ENCODE assay signal across 9 cellular contexts in genomic region chr17:62703269-62703775, GRCh38.
DNase-seq lines count a peak whose midpoint lies in the region; ATAC-seq, FAIRE-seq and TF ChIP-seq lines count a peak whose summit lies in the region.
"Had no signal": no experiment of that assay in that cellular context is flagged by ENCODE, and none has a peak within 500 bp of the region (broad histone marks: within the 10 kb centered on the region; RNA-seq: fewer than 3 reads in every experiment).

No MANE protein-coding gene starts in this region.

- H4K8ac ChIP-seq in H1 (ENCODE audit: extremely low read depth, insufficient read depth, low read length): peak overlapping the region; percentile 73; the same call in 1 of the 2 replicates

- peak overlapping the region; percentile 80; the same call in 1 of the 2 replicates for H2BK20ac ChIP-seq in H1 (ENCODE audit: low read length)

- H3K79me1 ChIP-seq in H1 (ENCODE audit: low read depth, low read length): no peaks in the 10 kb centered on the region

- no peaks in the 10 kb centered on the region; the same call in 1 of the 2 replicates for H3K9me3 ChIP-seq in OCI-LY3 (ENCODE audit: insufficient read depth, low read length)
- H3K9me3 ChIP-seq in H1 (ENCODE audit: insufficient read depth in 2 of 2, low read depth in 1 of 2, low read length in 1 of 2): peaks cover under 1 to 3% of the 10 kb centered on the region in 2 experiments; a peak in 1 of 4 replicates

- peak overlapping the region; percentile 22 for H3K4me3 Mint-ChIP-seq in activated naive CD4-positive, alpha-beta T cell treated with anti-CD3 and anti-CD28 coated beads, Interleukin-2, amount 10 ng/mL, durations not matched to agents 7 days and 5 days

- DNase-seq in activated naive CD4-positive, alpha-beta T cell treated with anti-CD3 and anti-CD28 coated beads, Interleukin-2, amount 10 ng/mL, durations not matched to agents 7 days and 5 days: no peak
- DNase-seq in activated naive CD4-positive, alpha-beta T cell treated with Interleukin-2 at 50 U/mL for 16 hours: no peak
- DNase-seq in H1 (ENCODE audit: low read depth in 1 of 2, low spot score in 2 of 2) (no peak), omental fat pad (ENCODE audit: low spot score) (no peak), NCI-H1694 treated with DMSO at 0.1 percent for 48 hours (lab: John Stamatoyannopoulos, UW) (no peak), DMS153 treated with DMSO at 0.1 percent for 48 hours (lab: John Stamatoyannopoulos, UW; ENCODE audit: unreplicated experiment) (no peak), amygdala (lab: John Stamatoyannopoulos, UW) (no peak)

- H3K4ac ChIP-seq in H1 (replicated peaks; ENCODE audit: insufficient read length, low read depth, low read length): peak overlapping the region; percentile 46

- H3K36me3 Mint-ChIP-seq in activated naive CD4-positive, alpha-beta T cell treated with anti-CD3 and anti-CD28 coated beads, Interleukin-2, amount 10 ng/mL, durations not matched to agents 7 days and 5 days: no peaks in the 10 kb centered on the region

- H3K23me2 ChIP-seq in H1 (ENCODE audit: low read depth, low read length): peaks cover 19% of the 10 kb centered on the region; the same call in 1 of the 2 replicates

- no peak overlapping the region for H2AK5ac ChIP-seq in H1 (ENCODE audit: low read depth, low read length)

- no peak overlapping the region for H3K14ac ChIP-seq in H1 (ENCODE audit: insufficient read length)

- H3K23ac ChIP-seq in H1 (ENCODE audit: insufficient read length): no peak overlapping the region

- no peaks in the 10 kb centered on the region for H3K79me2 ChIP-seq in OCI-LY3 (ENCODE audit: low read length)
- no peaks in the 10 kb centered on the region for H3K79me2 ChIP-seq in H1 (ENCODE audit: control insufficient read depth in 1 of 2, insufficient read depth in 2 of 2, low read length in 2 of 2)

- 56% methylated on average over 16 of the region's 16 CpGs; no CpG with 5 or more reads in 1 of the 2 experiments for WGBS in H1 (ENCODE audit: extremely low coverage in 1 of 2, insufficient coverage in 1 of 2, insufficient read length in 1 of 2, insufficient replicate concordance in 2 of 2, low coverage in 1 of 2, low lambda C conversion rate in 2 of 2, missing lambda C conversion rate in 1 of 2), 2 experiments

- FAIRE-seq in H1 (lab: Jason Lieb, UNC): no peak
- FAIRE-seq: endometrium had no signal

- peak overlapping the region; percentile 75; the same call in 1 of the 2 replicates for H2BK12ac ChIP-seq in H1 (ENCODE audit: low read depth, low read length)

- H3K18ac ChIP-seq in H1 (ENCODE audit: extremely low read depth, low read length): peak overlapping the region; percentile 48; the same call in 1 of the 2 replicates

- H4K5ac ChIP-seq in H1 (ENCODE audit: insufficient read length, low read depth, low read length): no peak overlapping the region

- H3K56ac ChIP-seq in H1 (replicated peaks; ENCODE audit: insufficient read length, low read depth, low read length): no peak overlapping the region

- CTCF ChIA-PET in activated naive CD4-positive, alpha-beta T cell treated with anti-CD3 and anti-CD28 coated beads, Interleukin-2, amount 10 ng/mL, durations not matched to agents 7 days and 5 days (lab: Charles Lee): interaction anchor here (0.7 kb wide), 1 partner anchor 265 kb away, joined by 3 read pairs; no protein-coding TSS in a partner anchor
- CTCF ChIA-PET in H1 (lab: Charles Lee; ENCODE audit: partially characterized antibody): interaction anchor here (0.9 to 2.2 kb wide), 11 partner anchors 10 to 284 kb away, joined by 3 to 17 read pairs (median 4); partner anchors contain the start of gene TANC2

- H3K4me1 Mint-ChIP-seq in activated naive CD4-positive, alpha-beta T cell treated with anti-CD3 and anti-CD28 coated beads, Interleukin-2, amount 10 ng/mL, durations not matched to agents 7 days and 5 days: peaks cover 6% of the 10 kb centered on the region

- H4K20me1 ChIP-seq in OCI-LY3 (ENCODE audit: insufficient read depth, low read length) (no peaks in the 10 kb centered on the region), H1 (replicated peaks in 1 of 2; ENCODE audit: control insufficient read depth in 1 of 2, insufficient read depth in 2 of 2, low read length in 2 of 2) (no peaks in the 10 kb centered on the region)

- H3K27ac Mint-ChIP-seq in activated naive CD4-positive, alpha-beta T cell treated with anti-CD3 and anti-CD28 coated beads, Interleukin-2, amount 10 ng/mL, durations not matched to agents 7 days and 5 days: no peak overlapping the region

- TF ChIP-seq EP300 in H1 (IDR thresholded peaks at IDR 0.05; ENCODE audit: borderline replicate concordance in 1 of 2, low read depth in 2 of 2, low read length in 2 of 2): no peak

- H3K27me3 ChIP-seq in OCI-LY3 (ENCODE audit: low read depth, low read length): peaks cover 11% of the 10 kb centered on the region; the same call in 1 of the 2 replicates
- H3K27me3 ChIP-seq in H1 (replicated peaks in 1 of 4; ENCODE audit: control insufficient read depth in 3 of 4, extremely low read depth in 1 of 4, insufficient read depth in 3 of 4, low read length in 3 of 4): peaks cover 0 to 7% (median 1%) of the 10 kb centered on the region in 4 experiments; a peak in 4 of 7 replicates

- peak overlapping the region; percentile 52; the same call in 1 of the 2 replicates for H2BK5ac ChIP-seq in H1 (ENCODE audit: low read depth, low read length)

- H4K91ac ChIP-seq in H1 (replicated peaks; ENCODE audit: insufficient read length, low read length): peak overlapping the region; percentile 15

- no peak for TF ChIP-seq RAD21 in H1 (IDR thresholded peaks at IDR 0.05 in 1 of 2, conservative IDR thresholded peaks at IDR 0.05 in 1 of 2; ENCODE audit: low read depth in 2 of 2, low read length in 2 of 2)

- peak overlapping the region; percentile 79 for H3K4me3 ChIP-seq in OCI-LY3 (ENCODE audit: low read length)
- peak overlapping the region in 3 of 4 experiments; percentile 50 to 74 (median 52); a peak in 6 of 8 replicates for H3K4me3 ChIP-seq in H1 (ENCODE audit: extremely low read depth in 1 of 4, insufficient read depth in 2 of 4, low read depth in 3 of 4, low read length in 4 of 4)

- TF ChIP-seq POLR2A in H1 (IDR thresholded peaks at IDR 0.05; ENCODE audit: control extremely low read depth in 1 of 2, low read depth in 2 of 2, low read length in 2 of 2): no peak

- H3K27ac ChIP-seq in OCI-LY3 (ENCODE audit: low read length): no peak overlapping the region
- H3K27ac ChIP-seq in H1 (ENCODE audit: low read depth, low read length): no peak overlapping the region

- no peaks in the 10 kb centered on the region for H3K36me3 ChIP-seq in OCI-LY3 (replicated peaks; ENCODE audit: low read depth, low read length)
- no peaks in the 10 kb centered on the region for H3K36me3 ChIP-seq in H1 (ENCODE audit: control insufficient read depth in 2 of 4, insufficient read depth in 4 of 4, low read length in 3 of 4)

- H3K9me3 Mint-ChIP-seq in activated naive CD4-positive, alpha-beta T cell treated with anti-CD3 and anti-CD28 coated beads, Interleukin-2, amount 10 ng/mL, durations not matched to agents 7 days and 5 days: no peaks in the 10 kb centered on the region

- peaks cover 68% of the 10 kb centered on the region for H3K27me3 Mint-ChIP-seq in activated naive CD4-positive, alpha-beta T cell treated with anti-CD3 and anti-CD28 coated beads, Interleukin-2, amount 10 ng/mL, durations not matched to agents 7 days and 5 days

- H2AFZ ChIP-seq in OCI-LY3 (ENCODE audit: low read depth, low read length): peak overlapping the region; percentile 95
- H2AFZ ChIP-seq in H1 (ENCODE audit: low read length): peak overlapping the region; percentile 94

- H3K4me2 ChIP-seq in OCI-LY3 (ENCODE audit: low read length): peak overlapping the region; percentile 98
- peak overlapping the region; percentile 70 to 87; a peak in 3 of 4 replicates for H3K4me2 ChIP-seq in H1 (ENCODE audit: insufficient read depth in 1 of 2, low read depth in 2 of 2, low read length in 2 of 2)

- H2BK120ac ChIP-seq in H1 (replicated peaks; ENCODE audit: low read depth, low read length): no peak overlapping the region

- TF ChIP-seq CTCF in OCI-LY3 (IDR thresholded peaks at IDR 0.05; ENCODE audit: low read depth, low read length): no peak
- TF ChIP-seq CTCF in H1 (IDR thresholded peaks at IDR 0.05; ENCODE audit: control extremely low read depth in 1 of 3, insufficient read depth in 1 of 3, low read depth in 1 of 3, low read length in 3 of 3): no peak
- TF ChIP-seq CTCF in omental fat pad (IDR thresholded peaks at IDR 0.05): no peak

- peak; percentile 24 for ATAC-seq in omental fat pad (ENCODE audit: low FRiP score)

- peak overlapping the region; percentile 54 for H3K9ac ChIP-seq in OCI-LY3 (ENCODE audit: low read length)
- 0 out of 7 replicates have a peak overlapping the region, but pooled peaks of 1 of the 4 experiments have one; percentile 58 for H3K9ac ChIP-seq in H1 (replicated peaks in 1 of 4; ENCODE audit: extremely low read depth in 1 of 4, low read depth in 3 of 4, low read length in 3 of 4)

- H3K4me1 ChIP-seq in OCI-LY3 (ENCODE audit: low read length) (peaks cover 29% of the 10 kb centered on the region), H1 (replicated peaks in 1 of 4; ENCODE audit: control insufficient read depth in 3 of 4, insufficient read depth in 4 of 4, low read length in 3 of 4) (peaks cover 7 to 22% (median 13%) of the 10 kb centered on the region in 4 experiments)

- POLR2A ChIA-PET in H1 (lab: Charles Lee; ENCODE audit: partially characterized antibody): no interaction called here

- peak overlapping the region; percentile 99 for H2BK15ac ChIP-seq in H1 (ENCODE audit: low read length)

TF ChIP-seq in H1, 55 proteins besides CTCF, POLR2A, EP300 and RAD21 (continues in another document):
- TF ChIP-seq BRCA1 (IDR thresholded peaks at IDR 0.05; ENCODE audit: low read depth, low read length): no peak
- TF ChIP-seq KDM4A (IDR thresholded peaks at IDR 0.05; ENCODE audit: low read depth, low read length, severe bottlenecking): no peak
- TF ChIP-seq SAP30 (IDR thresholded peaks at IDR 0.05; ENCODE audit: insufficient read depth, insufficient replicate concordance, low read length): no peak
- TF ChIP-seq TEAD4 (IDR thresholded peaks at IDR 0.05; ENCODE audit: low read depth, low read length): no peak
- no peak for TF ChIP-seq TAF1 (IDR thresholded peaks at IDR 0.05; ENCODE audit: low read depth, low read length)
- no peak for TF ChIP-seq SRF (IDR thresholded peaks at IDR 0.05; ENCODE audit: low read depth, low read length)
- no peak for TF ChIP-seq CEBPB (IDR thresholded peaks at IDR 0.05; ENCODE audit: low read depth, low read length)
- TF ChIP-seq TAF7 (optimal IDR thresholded peaks at IDR 0.05; ENCODE audit: borderline replicate concordance, low read depth, low read length): no peak
